9 cellular contexts compared by ENCODE assay signal in genomic region chr21:39125752-39126485, GRCh38. TPM values are rescaled to one million over a fixed set of nuclear protein-coding genes. Genes with fewer than 3 reads are reported as not detected.
DNase-seq lines count a peak whose midpoint lies in the region; FAIRE-seq and TF ChIP-seq lines count a peak whose summit lies in the region.
"Had no signal": no experiment of that assay in that cellular context is flagged by ENCODE, and none has a peak within 500 bp of the region (broad histone marks: within the 10 kb centered on the region; RNA-seq: fewer than 3 reads in every experiment).

No MANE protein-coding gene starts in this region.

- H3K4me3 ChIP-seq in ascending aorta (no peak overlapping the region), hepatocyte (no peak overlapping the region), small intestine (ENCODE audit: low read depth in 1 of 2, low read length in 2 of 2) (no peak overlapping the region)

- intact Hi-C loops in ascending aorta (cut with DNase I), result loop anchor here (1.0 to 10.0 kb wide), 3 partner anchors 201 to 392 kb away; partner anchors contain the start of gene ETS2

- no peak overlapping the region for H3K4me2 ChIP-seq in hepatocyte

- H3K4me1 ChIP-seq in ascending aorta, result no peaks in the 10 kb centered on the region
- H3K4me1 ChIP-seq in hepatocyte (ENCODE audit: insufficient read depth), result peaks cover 7% of the 10 kb centered on the region
- H3K4me1 ChIP-seq in small intestine (ENCODE audit: control insufficient read depth in 2 of 2, insufficient read depth in 1 of 2, low read depth in 1 of 2, low read length in 1 of 2), result no peaks in the 10 kb centered on the region

- H3K27ac Mint-ChIP-seq in HFFc6, result no peak overlapping the region

- H3K9me2 ChIP-seq in hepatocyte (replicated peaks; ENCODE audit: insufficient read depth), result no peaks in the 10 kb centered on the region

- H3K27ac ChIP-seq in ascending aorta (peak overlapping the region in 1 of 2 donors; percentile 81), hepatocyte (no peak overlapping the region), small intestine (ENCODE audit: low read depth in 1 of 2, low read length in 1 of 2) (peak overlapping the region in 1 of 2 donors; percentile 39)

- peak; percentile 66 for DNase-seq in COLO829 (ENCODE audit: low spot score)
- peak; percentile 64 for DNase-seq in HFFc6
- peak; percentile 89 for DNase-seq in NCI-H510A treated with DMSO at 0.1 percent for 48 hours (lab: John Stamatoyannopoulos, UW)
- peak in 1 of 2 donors; percentile 84 for DNase-seq in ascending aorta (ENCODE audit: low spot score in 2 of 2)
- DNase-seq in hepatocyte (ENCODE audit: low spot score), result peak; percentile 83
- peak; percentile 78 for DNase-seq in small intestine
- DNase-seq in mesenteric fat pad (ENCODE audit: low spot score), result no peak
- no peak for DNase-seq in activated effector memory CD4-positive, alpha-beta T cell treated with Interleukin-2 at 50 U/mL for 16 hours

- H3K36me3 Mint-ChIP-seq in HFFc6 (ENCODE audit: low read depth), result no peaks in the 10 kb centered on the region

- H3K9me3 ChIP-seq in ascending aorta (peaks cover 0 to 21% of the 10 kb centered on the region in 2 donors), hepatocyte (ENCODE audit: low read depth) (no peaks in the 10 kb centered on the region), small intestine (ENCODE audit: control insufficient read depth, low read depth) (no peaks in the 10 kb centered on the region)

- no peak for FAIRE-seq in small intestine (lab: Jason Lieb, UNC)
- FAIRE-seq: islet of Langerhans had no signal

- H3K27me3 Mint-ChIP-seq in HFFc6 (ENCODE audit: insufficient read depth), result peaks cover 1% of the 10 kb centered on the region; the same call in 1 of the 2 replicates

- peaks cover 6% of the 10 kb centered on the region; the same call in 1 of the 2 replicates for H3K4me1 Mint-ChIP-seq in HFFc6 (ENCODE audit: low read depth)

- no peak overlapping the region for H3K4me3 Mint-ChIP-seq in HFFc6

- no peaks in the 10 kb centered on the region for H3K9me3 Mint-ChIP-seq in HFFc6

- no peaks in the 10 kb centered on the region for H4K20me1 ChIP-seq in hepatocyte (ENCODE audit: insufficient read depth, poor library complexity, severe bottlenecking)

- H3K79me2 ChIP-seq in hepatocyte, result no peaks in the 10 kb centered on the region

- 37% methylated on average over 7 of the region's 7 CpGs for WGBS in hepatocyte (ENCODE audit: low lambda C conversion rate, missing lambda C conversion rate)
- WGBS in small intestine, 3 donors, result 12 to 30% (median 18%) methylated on average over 7 of the region's 7 CpGs

- H3K27me3 ChIP-seq in ascending aorta (no peaks in the 10 kb centered on the region), hepatocyte (no peaks in the 10 kb centered on the region), small intestine (ENCODE audit: control insufficient read depth in 2 of 2, insufficient read depth in 2 of 2, low read length in 2 of 2) (no peaks in the 10 kb centered on the region)

- TF ChIP-seq CTCF in HFFc6 (IDR thresholded peaks at IDR 0.05), result peak; percentile 80
- peak; percentile 54 to 79 (median 76) for TF ChIP-seq CTCF in ascending aorta (IDR thresholded peaks at IDR 0.05)
- peak; percentile 75 for TF ChIP-seq CTCF in hepatocyte (IDR thresholded peaks at IDR 0.05; ENCODE audit: poor library complexity)

- no peaks in the 10 kb centered on the region for H3K36me3 ChIP-seq in ascending aorta
- H3K36me3 ChIP-seq in hepatocyte (replicated peaks; ENCODE audit: insufficient read depth, low read depth), result no peaks in the 10 kb centered on the region
- H3K36me3 ChIP-seq in small intestine (ENCODE audit: control insufficient read depth in 2 of 2, insufficient read depth in 2 of 2, low read length in 2 of 2), result no peaks in the 10 kb centered on the region

- H2AFZ ChIP-seq in hepatocyte, result no peak overlapping the region

RNA-seq across cellular contexts. Expression of gene PSMG1, which starts 57.3 kb away (rescaled TPM):
- 10 to 100 TPM; 60.8 to 81.9 (median 74.4) TPM for total RNA-seq in HFFc6 (2021; fragmentation: NEBNext Ultra II Directional; extraction: Animal tissue kit (Norgen Biotek cat#: 25700))
- 25.4 TPM for total RNA-seq in ascending aorta
- 43.3 and 46.2 TPM in 2 replicates for total RNA-seq in hepatocyte
- 81.4 and 99.0 TPM in 2 replicates for polyA plus RNA-seq in hepatocyte
- 10 to 100 TPM; 27.3 to 62.8 (median 34.6) TPM for polyA plus RNA-seq in small intestine
- total RNA-seq in mesenteric fat pad, result 38.0 TPM

Comparison
In these comparisons a context has a peak if more than half of its experiments do, and no peak if none do; other contexts are left out.
1. DNase-seq: peak in COLO829 (single experiment), HFFc6 (single experiment), NCI-H510A treated with DMSO at 0.1 percent for 48 hours (single experiment), hepatocyte (single experiment) and small intestine (single experiment); none in mesenteric fat pad (single experiment) and activated effector memory CD4-positive, alpha-beta T cell treated with Interleukin-2 at 50 U/mL for 16 hours (single experiment).
2. Peak in every context shown above with its lines, with median percentiles within 50 percentile points of each other: CTCF ChIP-seq.